2 cellular contexts compared by ENCODE assay signal in the genomic region with DNA sequence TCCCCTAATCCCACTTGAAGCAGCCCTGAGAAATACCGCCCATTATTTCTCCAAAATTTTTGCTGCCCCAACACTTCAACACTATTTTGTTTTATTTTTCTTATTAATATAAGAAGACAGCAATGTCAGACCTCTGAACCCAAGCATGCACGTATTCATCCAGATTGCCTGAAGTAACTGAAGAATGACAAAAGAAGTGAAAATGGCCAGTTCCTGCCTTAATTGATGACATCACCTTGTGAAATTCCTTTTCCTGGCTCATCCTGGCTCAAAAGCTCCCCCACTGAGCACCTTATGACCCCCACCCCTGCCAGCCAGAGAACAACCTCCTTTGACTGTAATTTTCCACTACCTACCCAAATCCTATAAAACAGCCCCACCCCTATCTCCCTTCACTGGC. TPM values are rescaled to one million over a fixed set of nuclear protein-coding genes. Genes with fewer than 3 reads are reported as not detected.
"Had no signal": no experiment of that assay in that cellular context is flagged by ENCODE, and none has a peak within 500 bp of the region (broad histone marks: within the 10 kb centered on the region; RNA-seq: fewer than 3 reads in every experiment).

No MANE protein-coding gene starts in this region.

RNA-seq across cellular contexts. Expression of a gene that starts 29.8 kb away (rescaled TPM):
- total RNA-seq: HT-29 had no signal
- polyA plus RNA-seq: IgD-negative memory B cell had no signal

RNA-seq across cellular contexts. Expression of a gene that starts 49.0 kb away (rescaled TPM):
- total RNA-seq: HT-29 had no signal
- polyA plus RNA-seq: IgD-negative memory B cell had no signal
